In the genomic region with DNA sequence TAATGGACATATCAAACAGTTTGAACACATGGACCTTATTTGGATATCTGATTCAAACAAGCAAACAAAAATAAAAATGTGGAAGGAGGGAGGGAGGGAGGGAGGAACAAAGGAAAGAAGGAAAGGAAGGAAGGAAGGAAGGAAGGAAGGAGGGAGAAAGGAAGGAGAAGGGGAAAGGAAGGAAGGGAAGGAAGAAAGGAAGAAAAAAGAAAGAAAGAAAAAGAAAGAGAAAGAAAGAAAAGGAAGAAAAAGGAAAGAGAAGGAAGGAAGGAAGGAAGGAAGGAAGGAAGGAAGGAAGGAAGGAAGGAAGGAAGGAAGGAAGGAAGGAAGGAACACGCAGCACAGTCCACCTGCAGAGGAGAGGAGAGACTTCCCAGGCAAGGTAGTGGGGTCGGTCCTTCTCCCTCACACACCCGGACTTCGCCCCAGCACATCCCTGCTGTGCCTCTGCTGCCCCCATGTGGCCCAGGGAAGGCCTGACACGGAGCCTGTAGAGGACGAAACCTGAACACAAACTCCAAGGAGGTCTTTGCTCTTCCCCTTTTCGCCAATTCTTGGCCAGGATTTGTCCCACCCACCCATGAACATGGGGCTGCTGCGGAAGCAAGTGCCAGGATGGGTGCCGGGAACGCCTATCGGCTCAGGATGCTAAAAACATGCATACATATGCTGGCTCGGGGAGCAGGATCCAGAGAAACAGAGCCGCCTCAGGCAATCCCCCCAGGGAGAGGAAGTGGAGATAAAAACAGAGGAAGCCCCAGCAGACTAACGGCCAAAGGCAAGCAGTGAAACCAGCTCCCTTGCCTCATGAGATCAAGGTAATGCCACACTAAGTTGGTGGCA, we compare ENCODE assay signal across 8 cellular contexts. TPM values are rescaled to one million over a fixed set of nuclear protein-coding genes. Genes with fewer than 3 reads are reported as not detected.
DNase-seq lines count a peak whose midpoint lies in the region; TF ChIP-seq lines count a peak whose summit lies in the region.

No MANE protein-coding gene starts in this region.

- H3K9me3 Mint-ChIP-seq in osteocyte (ENCODE audit: unreplicated experiment), result no peaks in the 10 kb centered on the region

- DNase-seq in EL, result peak; percentile 82
- DNase-seq in H4 (ENCODE audit: low spot score), result peak; percentile 80
- DNase-seq in LHCN-M2 (ENCODE audit: low read depth), result peak; percentile 69
- peak; percentile 36 for DNase-seq in SHP77 treated with DMSO at 0.1 percent for 48 hours (lab: John Stamatoyannopoulos, UW)
- peak; percentile 16 for DNase-seq in activated gamma-delta T cell (lab: John Stamatoyannopoulos, UW)
- peak; percentile 74 for DNase-seq in germinal center (ENCODE audit: low spot score)
- peak; percentile 93 for DNase-seq in osteocyte (ENCODE audit: extremely low spot score, unreplicated experiment)

- H3K27ac Mint-ChIP-seq in osteocyte (ENCODE audit: unreplicated experiment), result peak overlapping the region; percentile 70

- no peak overlapping the region for H3K4me3 Mint-ChIP-seq in osteocyte (ENCODE audit: unreplicated experiment)

- peaks cover 60% of the 10 kb centered on the region for H3K36me3 Mint-ChIP-seq in osteocyte (ENCODE audit: unreplicated experiment)

- peaks cover 16% of the 10 kb centered on the region for H3K4me1 Mint-ChIP-seq in osteocyte (ENCODE audit: unreplicated experiment)

- no peaks in the 10 kb centered on the region for H3K27me3 Mint-ChIP-seq in osteocyte (ENCODE audit: unreplicated experiment)

- H3K27ac ChIP-seq in temporal lobe (ENCODE audit: low read depth, low read length), result peak overlapping the region; percentile 38

- peak; percentile 96 for TF ChIP-seq CTCF in osteocyte (IDR thresholded peaks at IDR 0.05)

RNA-seq across cellular contexts. Expression of gene DGKI, which starts 52.3 kb away (rescaled TPM):
- total RNA-seq in H4 (2014; rRNA removed; shearing (Covaris generic)), result 0.64 and 1.5 TPM in 2 replicates
- total RNA-seq in LHCN-M2 (2014; rRNA removed) (4.2 and 5.3 TPM in 2 replicates), osteocyte (3.0 and 3.1 TPM in 2 replicates), temporal lobe (92.0 TPM)
- polyA plus RNA-seq in LHCN-M2 (2012), result 4.4 TPM

Comparison
In these comparisons a context has a peak if more than half of its experiments do, and no peak if none do; other contexts are left out.
1. Peak in every context shown above with its lines: DNase-seq and H3K27ac ChIP-seq.
2. DNase-seq: peak in every context shown above with its lines; median percentile 93 in osteocyte; 82 in EL; 80 in H4; 74 in germinal center; 69 in LHCN-M2; 36 in SHP77 treated with DMSO at 0.1 percent for 48 hours; 16 in activated gamma-delta T cell.
3. RNA of gene DGKI, which starts 52.3 kb away (total RNA-seq): 92.0 TPM in temporal lobe (single experiment); 4.2 to 5.3 TPM in LHCN-M2, 3.0 to 3.1 TPM in osteocyte and 0.64 to 1.5 TPM in H4; every median in the first group is over 10 times any median in the second.